21 cellular contexts compared by ENCODE assay signal in the genomic region with DNA sequence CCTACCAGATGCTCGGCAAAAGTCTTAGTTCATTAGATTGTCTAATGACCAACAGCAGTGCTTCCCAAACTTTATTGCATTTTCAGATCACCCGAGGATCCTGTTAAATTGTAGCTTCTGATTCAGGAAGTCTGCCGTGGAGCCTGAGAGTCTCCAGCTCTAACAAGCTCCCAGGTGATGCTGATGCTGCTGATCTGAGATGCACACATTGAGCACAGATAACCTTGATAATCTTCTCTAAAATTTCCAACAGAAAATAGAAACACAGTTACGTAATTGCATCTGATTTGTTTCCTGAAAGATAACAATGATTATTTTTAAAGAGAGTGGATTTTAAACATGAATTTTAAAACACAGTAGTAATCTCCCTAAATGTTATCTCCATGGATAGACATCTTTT.
"Had no signal": no experiment of that assay in that cellular context is flagged by ENCODE, and none has a peak within 500 bp of the region (broad histone marks: within the 10 kb centered on the region; RNA-seq: fewer than 3 reads in every experiment).

No MANE protein-coding gene starts in this region.

- H3K9me3 ChIP-seq: heart left ventricle, ovary, right lobe of liver, stomach, thoracic aorta had no signal

- H3K4me1 ChIP-seq: heart left ventricle, right lobe of liver, stomach had no signal

- H3K9me3 Mint-ChIP-seq: endodermal cell; natural killer cell treated with Interleukin-12 subunit alpha and Interleukin-12 subunit beta and Interleukin-15 and Interleukin-18, amount 100 ng/mL, for 72 hours; neural progenitor cell had no signal

- H3K4me3 Mint-ChIP-seq: endodermal cell; natural killer cell treated with Interleukin-12 subunit alpha and Interleukin-12 subunit beta and Interleukin-15 and Interleukin-18, amount 100 ng/mL, for 72 hours; neural progenitor cell had no signal

- H3K27me3 Mint-ChIP-seq: progenitor cell of endocrine pancreas had no signal

- H3K36me3 ChIP-seq: heart left ventricle, neural progenitor cell, ovary, right lobe of liver, stomach, thoracic aorta had no signal

- H2AFZ ChIP-seq: neural progenitor cell had no signal

- H3K4me2 ChIP-seq: neural progenitor cell had no signal

- H3K27ac Mint-ChIP-seq: endodermal cell; natural killer cell treated with Interleukin-12 subunit alpha and Interleukin-12 subunit beta and Interleukin-15 and Interleukin-18, amount 100 ng/mL, for 72 hours; neural progenitor cell; progenitor cell of endocrine pancreas had no signal

- H3K9ac ChIP-seq: neural progenitor cell had no signal

- H3K27me3 ChIP-seq: neural progenitor cell, ovary, right lobe of liver, stomach had no signal

- DNase-seq: effector CD4-positive, alpha-beta T cell; endodermal cell; erythroblast; foreskin melanocyte; heart left ventricle; hippocampal formation; left colon; left ventricle myocardium superior; midbrain; nucleus accumbens; ovary; right lobe of liver; stimulated activated naive CD4-positive, alpha-beta T cell; stomach; substantia nigra had no signal

- H3K36me3 Mint-ChIP-seq: natural killer cell treated with Interleukin-12 subunit alpha and Interleukin-12 subunit beta and Interleukin-15 and Interleukin-18, amount 100 ng/mL, for 72 hours; neural progenitor cell had no signal

- H3K4me3 ChIP-seq: coronary artery, heart left ventricle, lung, neural progenitor cell, ovary, right lobe of liver, stomach, thoracic aorta had no signal

- ATAC-seq: heart left ventricle; left colon; left ventricle myocardium superior; natural killer cell treated with Interleukin-12 subunit alpha and Interleukin-12 subunit beta and Interleukin-15 and Interleukin-18, amount 100 ng/mL, for 72 hours; right lobe of liver had no signal

- H3K27ac ChIP-seq: coronary artery, neural progenitor cell, ovary, right lobe of liver, stomach, thoracic aorta had no signal

- H3K4me1 Mint-ChIP-seq: endodermal cell had no signal
